Comparison of ENCODE assay signal across 12 cellular contexts in the genomic region with DNA sequence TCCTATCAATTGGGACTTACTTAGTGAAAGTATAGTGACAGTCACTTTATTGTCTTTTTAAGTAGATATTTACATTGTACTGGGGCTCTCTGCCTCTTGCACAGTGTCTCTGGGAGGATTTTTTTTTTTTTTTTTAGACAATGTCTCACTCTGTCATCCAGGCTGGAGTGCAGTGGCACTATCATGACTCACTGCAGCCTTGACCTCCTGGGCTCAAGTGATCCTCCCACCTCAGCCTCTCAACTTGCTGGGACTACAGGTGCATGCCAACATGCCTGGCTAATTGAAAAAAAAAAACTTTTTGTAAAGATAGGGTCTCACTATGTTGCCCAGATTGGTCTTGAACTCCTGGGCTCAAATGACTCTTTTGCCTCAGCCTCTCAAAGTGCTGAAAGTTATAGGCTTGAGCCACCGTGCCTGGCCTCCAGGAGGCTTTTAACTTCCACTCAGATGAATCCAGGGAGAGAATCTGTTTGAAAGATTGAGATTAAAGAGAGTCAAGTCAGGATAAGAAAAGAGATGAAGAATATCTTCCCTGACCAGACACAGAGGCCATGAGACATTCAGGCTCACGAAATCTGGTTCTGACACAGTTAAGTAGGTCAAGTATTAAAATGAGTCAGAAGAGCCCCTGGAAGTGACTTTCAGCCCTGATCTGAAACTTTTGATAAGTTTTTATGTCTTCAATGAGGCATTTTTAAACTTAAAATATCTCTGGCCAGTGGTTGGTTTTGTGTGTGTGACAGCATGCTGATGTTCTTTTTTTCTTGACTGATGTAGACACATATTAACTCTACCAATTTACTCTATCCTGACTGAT. TPM values are rescaled to one million over a fixed set of nuclear protein-coding genes. Genes with fewer than 3 reads are reported as not detected.
DNase-seq lines count a peak whose midpoint lies in the region; ATAC-seq and TF ChIP-seq lines count a peak whose summit lies in the region.
"Had no signal": no experiment of that assay in that cellular context is flagged by ENCODE, and none has a peak within 500 bp of the region (broad histone marks: within the 10 kb centered on the region; RNA-seq: fewer than 3 reads in every experiment).

No MANE protein-coding gene starts in this region.

- no peak overlapping the region for H3K9ac ChIP-seq in colonic mucosa (ENCODE audit: low read depth in 2 of 2, low read length in 2 of 2)

- TF ChIP-seq CTCF in colonic mucosa (IDR thresholded peaks at IDR 0.05) = no peak

- H3K4me3 Mint-ChIP-seq in memory B cell = no peak overlapping the region
- H3K4me3 Mint-ChIP-seq: central memory CD8-positive, alpha-beta T cell had no signal

- H3K27ac ChIP-seq in colonic mucosa = no peak overlapping the region
- H3K27ac ChIP-seq: A549, upper lobe of left lung had no signal

- H3K36me3 Mint-ChIP-seq in memory B cell = no peaks in the 10 kb centered on the region

- H3K27ac Mint-ChIP-seq in memory B cell = peak overlapping the region; percentile 42

- ATAC-seq in GM21576 (IDR thresholded peaks at IDR 0.05; ENCODE audit: unreplicated experiment) (peak; percentile 86), HG03439 (IDR thresholded peaks at IDR 0.05; ENCODE audit: unreplicated experiment) (peak; percentile 94), memory B cell (ENCODE audit: low read depth) (no peak)
- ATAC-seq: A549 had no signal

- intact Hi-C loops in colonic mucosa (cut with DNase I) = no loop called here

- no peaks in the 10 kb centered on the region for H3K27me3 Mint-ChIP-seq in memory B cell
- H3K27me3 Mint-ChIP-seq: central memory CD8-positive, alpha-beta T cell had no signal

- no peaks in the 10 kb centered on the region for H3K4me1 ChIP-seq in colonic mucosa
- H3K4me1 ChIP-seq: A549, upper lobe of left lung had no signal

- no peaks in the 10 kb centered on the region for H3K4me1 Mint-ChIP-seq in memory B cell
- H3K4me1 Mint-ChIP-seq: central memory CD8-positive, alpha-beta T cell had no signal

- peak; percentile 19 for DNase-seq in activated CD4-positive, alpha-beta T cell treated with anti-CD3 and anti-CD28 coated beads for 48 hours
- no peak for DNase-seq in activated CD4-positive, alpha-beta T cell treated with anti-CD3 and anti-CD28 coated beads, Interleukin-2, amount 50 U/mL, for 1 hour
- DNase-seq in memory B cell (ENCODE audit: low spot score in 2 of 2) = no peak
- DNase-seq in iPS-NIHi7 (ENCODE audit: extremely low spot score) = no peak
- DNase-seq in stimulated activated naive CD4-positive, alpha-beta T cell treated with Interleukin-2 at 50 U/mL for 16 hours (lab: John Stamatoyannopoulos, UW) = no peak
- no peak for DNase-seq in colonic mucosa
- DNase-seq: NCI-H226, upper lobe of left lung had no signal

- H3K4me3 ChIP-seq in colonic mucosa = no peak overlapping the region
- H3K4me3 ChIP-seq: A549, upper lobe of left lung had no signal

- no peaks in the 10 kb centered on the region for H3K9me3 Mint-ChIP-seq in memory B cell
- H3K9me3 Mint-ChIP-seq: central memory CD8-positive, alpha-beta T cell had no signal

- H3K36me3 ChIP-seq in colonic mucosa = no peaks in the 10 kb centered on the region
- H3K36me3 ChIP-seq: upper lobe of left lung had no signal

- no peaks in the 10 kb centered on the region for H3K27me3 ChIP-seq in colonic mucosa
- H3K27me3 ChIP-seq: upper lobe of left lung had no signal

- no peaks in the 10 kb centered on the region for H3K9me3 ChIP-seq in colonic mucosa
- H3K9me3 ChIP-seq: A549, upper lobe of left lung had no signal

RNA-seq across cellular contexts. Expression of gene ARHGEF33, which starts 18.3 kb away (rescaled TPM):
- under 1 TPM; 0.32 to 0.35 TPM for total RNA-seq in colonic mucosa

RNA-seq across cellular contexts. Expression of gene MORN2, which starts 32.2 kb away (rescaled TPM):
- total RNA-seq in colonic mucosa = 10 to 100 TPM in 1 of 2 donors, 1 to 10 TPM in 1; 9.2 to 11.5 TPM

RNA-seq across cellular contexts. Expression of gene DHX57, which starts 32.2 kb away (rescaled TPM):
- total RNA-seq in colonic mucosa = 10 to 100 TPM in 1 of 2 donors, 1 to 10 TPM in 1; 7.9 to 14.7 TPM
